In genomic region chr19:1864480-1865171, GRCh38 we compare ENCODE assay signal across 1 cellular context.
TF ChIP-seq lines count a peak whose summit lies in the region.

No MANE protein-coding gene starts in this region.

TF ChIP-seq in K562, 482 proteins besides CTCF, POLR2A, EP300 and RAD21 (continued from another document and continues in another):
- TF ChIP-seq NFATC3 (IDR thresholded peaks at IDR 0.05) = no peak
- no peak for TF ChIP-seq ELK1 (CRISPR knock-in tag; IDR thresholded peaks at IDR 0.05)
- TF ChIP-seq SREBF1 (IDR thresholded peaks at IDR 0.05; ENCODE audit: borderline replicate concordance, low read depth, low read length) = no peak
- TF ChIP-seq NCOA4 (IDR thresholded peaks at IDR 0.05; ENCODE audit: partially characterized antibody) = no peak
- no peak for TF ChIP-seq ZKSCAN3 (CRISPR knock-in tag; IDR thresholded peaks at IDR 0.05)
- TF ChIP-seq FOSL1 (tag; conservative IDR thresholded peaks at IDR 0.05) = no peak
- TF ChIP-seq ZNF592 (IDR thresholded peaks at IDR 0.05) = peak; percentile 62
- no peak for TF ChIP-seq ZNF280A (IDR thresholded peaks at IDR 0.05; ENCODE audit: low read depth, partially characterized antibody)
- TF ChIP-seq ZBTB26 (CRISPR knock-in tag; IDR thresholded peaks at IDR 0.05) = no peak
- TF ChIP-seq PATZ1 (CRISPR knock-in tag; IDR thresholded peaks at IDR 0.05; ENCODE audit: borderline replicate concordance) = peak; percentile 55; the same call in 1 of the 2 replicates
- no peak for TF ChIP-seq ZNF232 (CRISPR knock-in tag; IDR thresholded peaks at IDR 0.05)
- TF ChIP-seq BRF1 (IDR thresholded peaks at IDR 0.05; ENCODE audit: borderline replicate concordance, extremely low read depth, insufficient read length) = no peak
- no peak; the same call in 1 of the 2 replicates for TF ChIP-seq MAX (CRISPR knock-in tag; IDR thresholded peaks at IDR 0.05)
- TF ChIP-seq MCM7 (IDR thresholded peaks at IDR 0.05) = no peak
- TF ChIP-seq TEAD2 (tag; IDR thresholded peaks at IDR 0.05) = no peak
- TF ChIP-seq KDM2B (CRISPR knock-in tag; IDR thresholded peaks at IDR 0.05) = 0 out of 2 replicates have a peak, but pooled peaks have one; percentile 75
- peak; percentile 59; the same call in 1 of the 2 replicates for TF ChIP-seq GTF2E2 (tag; IDR thresholded peaks at IDR 0.05)
- no peak for TF ChIP-seq ZNF76 (CRISPR knock-in tag; IDR thresholded peaks at IDR 0.05; ENCODE audit: borderline replicate concordance)
- peak; percentile 29; the same call in 1 of the 2 replicates for TF ChIP-seq NR2C2 (CRISPR knock-in tag; IDR thresholded peaks at IDR 0.05)
- TF ChIP-seq NR2C2 (tag; IDR thresholded peaks at IDR 0.05) = peak; percentile 84
- no peak for TF ChIP-seq U2AF1 (optimal IDR thresholded peaks at IDR 0.05; ENCODE audit: low read depth, low read length)
- 0 out of 2 replicates have a peak, but pooled peaks have one; percentile 30 for TF ChIP-seq CBX1 (IDR thresholded peaks at IDR 0.05; ENCODE audit: low read depth)
- no peak for TF ChIP-seq SMAD3 (CRISPR knock-in tag; conservative IDR thresholded peaks at IDR 0.05)
- TF ChIP-seq NONO (IDR thresholded peaks at IDR 0.05; ENCODE audit: low read depth in 2 of 2, low read length in 1 of 2) = no peak; a peak in 1 of 4 replicates
- no peak for TF ChIP-seq ZNF354B (CRISPR knock-in tag; IDR thresholded peaks at IDR 0.05)
- no peak for TF ChIP-seq COPS2 (conservative IDR thresholded peaks at IDR 0.05)
- no peak for TF ChIP-seq MLLT1 (IDR thresholded peaks at IDR 0.05)
- TF ChIP-seq RBM14 (IDR thresholded peaks at IDR 0.05; ENCODE audit: borderline replicate concordance, insufficient read depth, low read depth, low read length) = no peak
- TF ChIP-seq DPF2 (IDR thresholded peaks at IDR 0.05) = 0 out of 2 replicates have a peak, but pooled peaks have one; percentile 32
- no peak for TF ChIP-seq ZNF133 (CRISPR knock-in tag; IDR thresholded peaks at IDR 0.05)
- TF ChIP-seq JUN (IDR thresholded peaks at IDR 0.05; ENCODE audit: borderline replicate concordance, low read depth, low read length) = no peak
- TF ChIP-seq JUN (CRISPR knock-in tag; IDR thresholded peaks at IDR 0.05; ENCODE audit: borderline replicate concordance) = no peak
- no peak for TF ChIP-seq ZNF175 (CRISPR knock-in tag; IDR thresholded peaks at IDR 0.05; ENCODE audit: low read depth)
- TF ChIP-seq CC2D1A (IDR thresholded peaks at IDR 0.05) = no peak
- TF ChIP-seq HOXB6 (CRISPR knock-in tag; IDR thresholded peaks at IDR 0.05; ENCODE audit: borderline replicate concordance) = no peak
- no peak for TF ChIP-seq ZNF707 (CRISPR knock-in tag; conservative IDR thresholded peaks at IDR 0.05)
- TF ChIP-seq PYGO2 (tag; IDR thresholded peaks at IDR 0.05) = no peak
- no peak for TF ChIP-seq TAF9B (IDR thresholded peaks at IDR 0.05; ENCODE audit: partially characterized antibody)
- no peak for TF ChIP-seq PHB (CRISPR knock-in tag; IDR thresholded peaks at IDR 0.05)
- no peak for TF ChIP-seq REST (CRISPR knock-in tag; IDR thresholded peaks at IDR 0.05; ENCODE audit: low read depth)
- TF ChIP-seq ZFP30 (CRISPR knock-in tag; IDR thresholded peaks at IDR 0.05; ENCODE audit: borderline replicate concordance) = no peak
- TF ChIP-seq MIER1 (IDR thresholded peaks at IDR 0.05; ENCODE audit: low read depth) = no peak
- TF ChIP-seq ZNF165 (CRISPR knock-in tag; IDR thresholded peaks at IDR 0.05; ENCODE audit: borderline replicate concordance) = no peak
- TF ChIP-seq ZNF512 (tag; IDR thresholded peaks at IDR 0.05) = no peak
- no peak for TF ChIP-seq NCOR1 (IDR thresholded peaks at IDR 0.05)
- no peak for TF ChIP-seq CHAMP1 (IDR thresholded peaks at IDR 0.05)
- no peak for TF ChIP-seq ZNF274 (IDR thresholded peaks at IDR 0.05; ENCODE audit: borderline replicate concordance, low read depth, low read length)
